Comparison of ENCODE assay signal across 33 cellular contexts in the genomic region with DNA sequence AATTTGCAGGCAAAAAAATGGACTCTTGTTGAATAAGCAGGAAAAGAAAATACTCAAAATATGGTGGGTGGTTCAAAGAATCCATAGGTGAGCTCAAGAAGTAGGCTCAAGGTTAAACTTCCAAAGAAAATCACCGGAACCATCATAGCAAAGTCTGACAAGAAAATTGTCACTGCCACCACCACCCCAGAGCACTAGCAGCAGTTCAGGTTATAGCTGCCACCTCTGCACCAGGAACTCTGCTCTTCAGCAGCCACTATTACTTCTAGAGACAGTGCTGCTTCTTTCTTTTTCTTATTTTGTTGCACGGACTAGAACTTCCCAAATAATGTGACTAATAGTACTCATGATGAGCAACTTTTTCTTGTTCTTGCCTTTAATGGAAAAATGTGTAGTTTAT.
DNase-seq lines count a peak whose midpoint lies in the region; ATAC-seq and TF ChIP-seq lines count a peak whose summit lies in the region.
"Had no signal": no experiment of that assay in that cellular context is flagged by ENCODE, and none has a peak within 500 bp of the region (broad histone marks: within the 10 kb centered on the region; RNA-seq: fewer than 3 reads in every experiment).

No MANE protein-coding gene starts in this region.

- H3K27ac Mint-ChIP-seq in activated CD8-positive, alpha-beta T cell treated with anti-CD3 and anti-CD28 coated beads, Interleukin-2, amount 10 ng/mL, durations not matched to agents 7 days and 5 days = no peak overlapping the region
- H3K27ac Mint-ChIP-seq: B cell; CD4-positive, alpha-beta memory T cell; CD4-positive, alpha-beta T cell; CD4-positive, CD25-positive, alpha-beta regulatory T cell; CD8-positive, alpha-beta memory T cell; CD8-positive, alpha-beta T cell had no signal

- 64% methylated on average over 2 of the region's 2 CpGs for WGBS in smooth muscle cell (ENCODE audit: low lambda C conversion rate)

- H3K4me3 Mint-ChIP-seq in activated CD8-positive, alpha-beta T cell treated with anti-CD3 and anti-CD28 coated beads, Interleukin-2, amount 10 ng/mL, durations not matched to agents 7 days and 5 days = no peak overlapping the region
- H3K4me3 Mint-ChIP-seq: B cell; CD14-positive monocyte; CD4-positive, alpha-beta memory T cell; CD4-positive, alpha-beta T cell; CD4-positive, CD25-positive, alpha-beta regulatory T cell; CD8-positive, alpha-beta memory T cell; CD8-positive, alpha-beta T cell had no signal

- H3K36me3 ChIP-seq in DND-41 (ENCODE audit: insufficient read depth, low read length) (no peaks in the 10 kb centered on the region), OCI-LY1 (ENCODE audit: insufficient read depth, low read length) (no peaks in the 10 kb centered on the region), OCI-LY7 (ENCODE audit: insufficient read depth, low read length) (no peaks in the 10 kb centered on the region), smooth muscle cell (ENCODE audit: low read depth) (no peaks in the 10 kb centered on the region)
- H3K36me3 ChIP-seq: BE2C; BLaER1; BLaER1 treated with 17β-estradiol and CSF1 and Interleukin-3, amounts not matched to agents 10 nM and 100 nM had no signal

- CTCF ChIA-PET in OCI-LY7 (lab: Charles Lee; ENCODE audit: unreplicated experiment) = no interaction called here
- CTCF ChIA-PET in activated CD8-positive, alpha-beta T cell treated with anti-CD3 and anti-CD28 coated beads, Interleukin-2, amount 10 ng/mL, durations not matched to agents 7 days and 5 days (lab: Charles Lee) = interaction anchor here (1.1 kb wide), 1 partner anchor 14 kb away, joined by 3 read pairs; no protein-coding TSS in a partner anchor

- peaks cover 3% of the 10 kb centered on the region for H3K36me3 Mint-ChIP-seq in activated CD8-positive, alpha-beta T cell treated with anti-CD3 and anti-CD28 coated beads, Interleukin-2, amount 10 ng/mL, durations not matched to agents 7 days and 5 days (ENCODE audit: low read depth)

- no peaks in the 10 kb centered on the region for H4K20me1 ChIP-seq in DND-41 (ENCODE audit: insufficient read depth, low read length)
- no peaks in the 10 kb centered on the region for H4K20me1 ChIP-seq in OCI-LY1 (ENCODE audit: insufficient read depth, low read length)
- no peaks in the 10 kb centered on the region for H4K20me1 ChIP-seq in OCI-LY7 (ENCODE audit: insufficient read depth, low read length)
- no peaks in the 10 kb centered on the region for H4K20me1 ChIP-seq in smooth muscle cell (ENCODE audit: low read depth)
- H4K20me1 ChIP-seq: BLaER1; BLaER1 treated with 17β-estradiol and CSF1 and Interleukin-3, amounts not matched to agents 10 nM and 100 nM had no signal

- DNase-seq in DND-41 (no peak), OCI-LY7 (ENCODE audit: low spot score) (no peak), putamen (ENCODE audit: low spot score) (peak; percentile 50), smooth muscle cell (lab: John Stamatoyannopoulos, UW; ENCODE audit: unreplicated experiment) (no peak), NCI-H2196 treated with DMSO at 0.1 percent for 48 hours (lab: John Stamatoyannopoulos, UW; ENCODE audit: unreplicated experiment) (no peak), COR-L47 (lab: John Stamatoyannopoulos, UW) (no peak)
- DNase-seq in activated CD8-positive, alpha-beta T cell treated with anti-CD3 and anti-CD28 coated beads, Interleukin-2, amount 10 ng/mL, durations not matched to agents 7 days and 5 days = no peak
- DNase-seq: 8988T; ACHN; AML-193; BE2C; C1 segment of cervical spinal cord; Caco-2; Calu3; CD4-positive, alpha-beta memory T cell; CD4-positive, alpha-beta T cell; CD4-positive, CD25-positive, alpha-beta regulatory T cell; CD8-positive, alpha-beta memory T cell; CD8-positive, alpha-beta T cell; DMS 273 treated with DMSO at 0.1 percent for 48 hours; DMS153; DMS53; DMS79; DMS79 treated with DMSO at 0.1 percent for 48 hours; EL had no signal

- H2AFZ ChIP-seq in DND-41 (ENCODE audit: low read depth, low read length) = peak overlapping the region; percentile 45; the same call in 1 of the 2 replicates
- H2AFZ ChIP-seq in OCI-LY1 (ENCODE audit: low read length) = peak overlapping the region; percentile 96
- peak overlapping the region; percentile 53 for H2AFZ ChIP-seq in OCI-LY7 (ENCODE audit: low read length)
- H2AFZ ChIP-seq in smooth muscle cell (ENCODE audit: low read depth) = no peak overlapping the region

- no peak overlapping the region for H3K4me2 ChIP-seq in DND-41 (ENCODE audit: insufficient read depth, low read length)
- H3K4me2 ChIP-seq in OCI-LY1 (ENCODE audit: low read length) = no peak overlapping the region
- H3K4me2 ChIP-seq in OCI-LY7 (ENCODE audit: low read length) = no peak overlapping the region
- H3K4me2 ChIP-seq in smooth muscle cell = no peak overlapping the region
- H3K4me2 ChIP-seq: A549; BLaER1; BLaER1 treated with 17β-estradiol and CSF1 and Interleukin-3, amounts not matched to agents 10 nM and 100 nM had no signal

- H3K27me3 Mint-ChIP-seq in activated CD8-positive, alpha-beta T cell treated with anti-CD3 and anti-CD28 coated beads, Interleukin-2, amount 10 ng/mL, durations not matched to agents 7 days and 5 days (ENCODE audit: low read depth) = no peaks in the 10 kb centered on the region
- H3K27me3 Mint-ChIP-seq: B cell; CD4-positive, alpha-beta memory T cell; CD4-positive, alpha-beta T cell; CD4-positive, CD25-positive, alpha-beta regulatory T cell; CD8-positive, alpha-beta memory T cell had no signal

- no peaks in the 10 kb centered on the region for H3K4me1 ChIP-seq in DND-41 (ENCODE audit: insufficient read depth, low read length)
- peaks cover 48% of the 10 kb centered on the region for H3K4me1 ChIP-seq in OCI-LY1 (ENCODE audit: insufficient read depth, low read length, severe bottlenecking)
- H3K4me1 ChIP-seq in OCI-LY7 (ENCODE audit: insufficient read depth, low read length, poor library complexity, severe bottlenecking) = no peaks in the 10 kb centered on the region
- no peaks in the 10 kb centered on the region for H3K4me1 ChIP-seq in smooth muscle cell (ENCODE audit: low read depth)
- H3K4me1 ChIP-seq: A549; BE2C; BLaER1; BLaER1 treated with 17β-estradiol and CSF1 and Interleukin-3, amounts not matched to agents 10 nM and 100 nM; Caco-2 had no signal

- H3K9ac ChIP-seq in DND-41 (ENCODE audit: low read depth, low read length) (no peak overlapping the region), OCI-LY1 (ENCODE audit: low read length) (no peak overlapping the region), smooth muscle cell (ENCODE audit: low read depth) (no peak overlapping the region)
- H3K9ac ChIP-seq: BLaER1; BLaER1 treated with 17β-estradiol and CSF1 and Interleukin-3, amounts not matched to agents 10 nM and 100 nM had no signal

- ATAC-seq in DND-41 (ENCODE audit: insufficient read depth, low read depth) = no peak
- ATAC-seq in activated CD8-positive, alpha-beta T cell treated with anti-CD3 and anti-CD28 coated beads, Interleukin-2, amount 10 ng/mL, durations not matched to agents 7 days and 5 days = no peak
- ATAC-seq: A549; CD8-positive, alpha-beta T cell had no signal

- H3K9me3 ChIP-seq in DND-41 (ENCODE audit: insufficient read depth, low read length, severe bottlenecking) = no peaks in the 10 kb centered on the region
- H3K9me3 ChIP-seq in OCI-LY1 (ENCODE audit: low read length) = no peaks in the 10 kb centered on the region
- no peaks in the 10 kb centered on the region for H3K9me3 ChIP-seq in OCI-LY7 (ENCODE audit: low read length)
- H3K9me3 ChIP-seq in smooth muscle cell (replicated peaks; ENCODE audit: low read depth) = no peaks in the 10 kb centered on the region
- H3K9me3 ChIP-seq: A549; BE2C; BLaER1; BLaER1 treated with 17β-estradiol and CSF1 and Interleukin-3, amounts not matched to agents 10 nM and 100 nM; Caco-2 had no signal

- H3K79me2 ChIP-seq in DND-41 (ENCODE audit: insufficient read depth, low read length) (no peaks in the 10 kb centered on the region), OCI-LY1 (ENCODE audit: insufficient read depth, low read length) (no peaks in the 10 kb centered on the region), OCI-LY7 (ENCODE audit: insufficient read depth, low read depth, low read length) (no peaks in the 10 kb centered on the region), smooth muscle cell (ENCODE audit: low read depth) (no peaks in the 10 kb centered on the region)

- H3F3A ChIP-seq in OCI-LY1 (ENCODE audit: insufficient read depth, low read length) (no peaks in the 10 kb centered on the region), smooth muscle cell (ENCODE audit: low read depth) (no peaks in the 10 kb centered on the region)

- no peak overlapping the region for H3K4me3 ChIP-seq in DND-41 (ENCODE audit: low read depth in 1 of 2, low read length in 2 of 2)
- H3K4me3 ChIP-seq in OCI-LY1 (ENCODE audit: low read depth, low read length, poor library complexity, severe bottlenecking) = no peak overlapping the region
- H3K4me3 ChIP-seq in OCI-LY7 (ENCODE audit: low read depth, low read length, poor library complexity, severe bottlenecking) = no peak overlapping the region
- H3K4me3 ChIP-seq in smooth muscle cell = no peak overlapping the region
- H3K4me3 ChIP-seq: A549; BLaER1; BLaER1 treated with 17β-estradiol and CSF1 and Interleukin-3, amounts not matched to agents 10 nM and 100 nM had no signal

- POLR2A ChIA-PET in OCI-LY7 (lab: Charles Lee) = interaction anchor here (0.6 to 0.9 kb wide), 5 partner anchors 32 to 706 kb away, joined by 3 to 4 read pairs (median 3); no protein-coding TSS in a partner anchor
- POLR2A ChIA-PET in activated CD8-positive, alpha-beta T cell treated with anti-CD3 and anti-CD28 coated beads, Interleukin-2, amount 10 ng/mL, durations not matched to agents 7 days and 5 days (lab: Charles Lee) = no interaction called here

- H3K27ac ChIP-seq in DND-41 (ENCODE audit: low read length) (no peak overlapping the region), OCI-LY1 (ENCODE audit: low read depth, low read length, poor library complexity, severe bottlenecking) (no peak overlapping the region), OCI-LY7 (ENCODE audit: low read depth, low read length, poor library complexity, severe bottlenecking) (no peak overlapping the region), smooth muscle cell (ENCODE audit: low read depth) (no peak overlapping the region)
- H3K27ac ChIP-seq: 22Rv1; A549; BLaER1; BLaER1 treated with 17β-estradiol and CSF1 and Interleukin-3, amounts not matched to agents 10 nM and 100 nM; C4-2B had no signal

- no peaks in the 10 kb centered on the region for H3K9me3 Mint-ChIP-seq in activated CD8-positive, alpha-beta T cell treated with anti-CD3 and anti-CD28 coated beads, Interleukin-2, amount 10 ng/mL, durations not matched to agents 7 days and 5 days (ENCODE audit: insufficient read depth)
- H3K9me3 Mint-ChIP-seq: CD14-positive monocyte; CD4-positive, alpha-beta memory T cell; CD4-positive, alpha-beta T cell; CD8-positive, alpha-beta memory T cell; CD8-positive, alpha-beta T cell had no signal

- H3K9me2 ChIP-seq in OCI-LY1 (ENCODE audit: low read depth, low read length) (no peaks in the 10 kb centered on the region), OCI-LY7 (ENCODE audit: insufficient read depth, low read length) (no peaks in the 10 kb centered on the region)

- no TSS peak for BruUV-seq in OCI-LY7 (replicated peaks; lab: Mats Ljungman, UMichigan)

- no peaks in the 10 kb centered on the region for H3K4me1 Mint-ChIP-seq in activated CD8-positive, alpha-beta T cell treated with anti-CD3 and anti-CD28 coated beads, Interleukin-2, amount 10 ng/mL, durations not matched to agents 7 days and 5 days (ENCODE audit: low read depth)
- H3K4me1 Mint-ChIP-seq: B cell; CD4-positive, CD25-positive, alpha-beta regulatory T cell; CD8-positive, alpha-beta memory T cell had no signal

- intact Hi-C loops in OCI-LY7 (cut with micrococcal nuclease; ENCODE audit: unreplicated experiment) = no loop called here

- TF ChIP-seq CTCF in DND-41 (IDR thresholded peaks at IDR 0.05; ENCODE audit: borderline replicate concordance, extremely low read depth, low read length, poor library complexity, severe bottlenecking) = no peak
- no peak for TF ChIP-seq CTCF in OCI-LY1 (IDR thresholded peaks at IDR 0.05; ENCODE audit: low read length)
- TF ChIP-seq CTCF in OCI-LY7 (conservative IDR thresholded peaks at IDR 0.05; ENCODE audit: low read length) = no peak
- no peak for TF ChIP-seq CTCF in smooth muscle cell (IDR thresholded peaks at IDR 0.05; ENCODE audit: borderline replicate concordance, insufficient read depth, poor library complexity, severe bottlenecking)

- no peaks in the 10 kb centered on the region for H3K27me3 ChIP-seq in DND-41 (ENCODE audit: insufficient read depth, low read length, poor library complexity)
- no peaks in the 10 kb centered on the region for H3K27me3 ChIP-seq in OCI-LY1 (ENCODE audit: insufficient read depth, low read length)
- H3K27me3 ChIP-seq in smooth muscle cell (ENCODE audit: low read depth) = no peaks in the 10 kb centered on the region
- H3K27me3 ChIP-seq: BE2C; BLaER1; BLaER1 treated with 17β-estradiol and CSF1 and Interleukin-3, amounts not matched to agents 10 nM and 100 nM had no signal
